ENCODE assay signal across 9 cellular contexts in genomic region chr3:137792633-137793271, GRCh38. TPM values are rescaled to one million over a fixed set of nuclear protein-coding genes. Genes with fewer than 3 reads are reported as not detected.
A peak's percentile ranks its signal among the peaks of the same experiment; 100 is the strongest.
DNase-seq lines count a peak whose midpoint lies in the region; ATAC-seq and TF ChIP-seq lines count a peak whose summit lies in the region.
"Had no signal": no experiment of that assay in that cellular context is flagged by ENCODE, and none has a peak within 500 bp of the region (broad histone marks: within the 10 kb centered on the region; RNA-seq: fewer than 3 reads in every experiment).

No MANE protein-coding gene starts in this region.

- peak; percentile 50 for DNase-seq in Daoy (ENCODE audit: low read depth)
- DNase-seq in HT1080 (ENCODE audit: low read depth) = peak; percentile 68
- DNase-seq in right lobe of liver = peak in 2 of 3 donors; percentile 33 to 62
- no peak for DNase-seq in cortex of kidney (lab: John Stamatoyannopoulos, UW)
- no peak for DNase-seq in CD14-positive monocyte (ENCODE audit: low spot score)
- no peak for DNase-seq in NCI-H2227 treated with DMSO at 0.1 percent for 48 hours (lab: John Stamatoyannopoulos, UW)

- no peaks in the 10 kb centered on the region for H3K36me3 ChIP-seq in right lobe of liver

- no peak overlapping the region for H3K27ac ChIP-seq in VCaP
- no peak overlapping the region for H3K27ac ChIP-seq in right lobe of liver

- no peaks in the 10 kb centered on the region for H3K4me1 Mint-ChIP-seq in CD14-positive monocyte

- no peak overlapping the region for H3K4me3 ChIP-seq in right lobe of liver

- H3K27ac Mint-ChIP-seq in CD14-positive monocyte = no peak overlapping the region

- intact Hi-C loops in right lobe of liver (cut with DNase I) = no loop called here
- intact Hi-C loops in CD14-positive monocyte (cut with micrococcal nuclease) = no loop called here

- H3K4me1 ChIP-seq in right lobe of liver = no peaks in the 10 kb centered on the region

- no peaks in the 10 kb centered on the region for H3K36me3 Mint-ChIP-seq in CD14-positive monocyte

- H3K27me3 Mint-ChIP-seq in CD14-positive monocyte (ENCODE audit: low read depth in 3 of 3) = peaks cover 5 to 7% (median 7%) of the 10 kb centered on the region in 3 donors

- TF ChIP-seq CTCF in VCaP (conservative IDR thresholded peaks at IDR 0.05) (peak; percentile 78), right lobe of liver (IDR thresholded peaks at IDR 0.05) (peak; percentile 61 to 82 (median 78)), CD14-positive monocyte (IDR thresholded peaks at IDR 0.05) (no peak)

- no peaks in the 10 kb centered on the region for H3K9me3 ChIP-seq in right lobe of liver

- no peak for TF ChIP-seq POLR2A in right lobe of liver (IDR thresholded peaks at IDR 0.05)

- no peaks in the 10 kb centered on the region for H3K27me3 ChIP-seq in right lobe of liver

- 0% methylated on average over 3 of the region's 3 CpGs for WGBS in right lobe of liver (ENCODE audit: insufficient coverage, low coverage, low lambda C conversion rate, missing lambda C conversion rate)

- H3K4me3 Mint-ChIP-seq in CD14-positive monocyte = no peak overlapping the region

- no peaks in the 10 kb centered on the region for H3K9me3 Mint-ChIP-seq in CD14-positive monocyte

- ATAC-seq in right lobe of liver (peak; percentile 86 to 94 (median 92)), HG03045 (IDR thresholded peaks at IDR 0.05; ENCODE audit: unreplicated experiment) (no peak)

RNA-seq across cellular contexts. Expression of gene SOX14, which starts 28.6 kb away (rescaled TPM):
- not detected in 2 replicates for total RNA-seq in Daoy (2014; rRNA removed; shearing (Covaris generic))
- not detected in 2 replicates for total RNA-seq in HT1080 (2014; rRNA removed; shearing (Covaris generic))
- not detected in 2 replicates for polyA plus RNA-seq in HT1080 (2015; cell fraction: cytosol; rRNA removed)
- polyA plus RNA-seq in HT1080 (2015; cell fraction: nucleus; rRNA removed) = not detected in 2 replicates
- not detected for total RNA-seq in right lobe of liver
- not detected for polyA plus RNA-seq in CD14-positive monocyte
- total RNA-seq: lower leg skin had no signal

Comparison
In these comparisons a context has a peak if more than half of its experiments do, and no peak if none do; other contexts are left out.
1. DNase-seq: peak in Daoy (single experiment), HT1080 (single experiment) and right lobe of liver (2 of 3); none in cortex of kidney (single experiment), CD14-positive monocyte (single experiment) and NCI-H2227 treated with DMSO at 0.1 percent for 48 hours (single experiment).